9 cellular contexts compared by ENCODE assay signal in the genomic region with DNA sequence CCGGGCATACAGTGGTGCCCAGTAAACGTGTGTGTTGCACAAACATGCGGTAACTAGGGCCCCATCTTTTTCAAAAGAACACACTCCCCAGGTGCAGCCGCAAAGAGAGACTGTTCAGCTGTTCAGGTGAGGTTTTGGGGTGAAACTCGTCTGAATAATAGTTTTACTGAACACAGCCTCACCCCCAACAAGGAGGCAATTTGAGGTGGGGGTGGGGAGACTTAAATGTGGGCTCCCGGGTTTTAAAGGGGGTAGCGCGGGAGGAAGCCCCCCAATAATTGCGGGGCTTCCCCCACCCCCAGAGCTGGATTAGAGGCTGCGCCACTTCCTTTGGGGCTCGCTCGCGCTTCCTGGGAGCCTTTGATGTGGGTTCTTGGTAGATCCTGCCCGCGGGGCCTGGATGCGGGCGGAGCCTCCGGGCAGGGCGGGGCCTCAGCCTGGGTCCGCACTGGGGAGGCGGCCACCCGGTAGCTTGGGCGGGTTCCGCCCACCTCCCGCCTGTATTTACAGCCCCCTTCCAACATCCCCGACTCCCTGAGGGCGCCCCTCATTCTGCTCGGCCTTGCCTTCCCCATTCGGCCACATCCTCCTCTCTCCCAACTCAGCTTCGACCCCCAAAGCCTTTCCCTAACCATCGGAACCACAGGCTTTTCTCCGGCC. TPM values are rescaled to one million over a fixed set of nuclear protein-coding genes. Genes with fewer than 3 reads are reported as not detected.
DNase-seq lines count a peak whose midpoint lies in the region; ATAC-seq and TF ChIP-seq lines count a peak whose summit lies in the region.
"Had no signal": no experiment of that assay in that cellular context is flagged by ENCODE, and none has a peak within 500 bp of the region (broad histone marks: within the 10 kb centered on the region; RNA-seq: fewer than 3 reads in every experiment).

No MANE protein-coding gene starts in this region.

- peaks cover 70% of the 10 kb centered on the region for H3K4me1 ChIP-seq in Panc1 (ENCODE audit: control insufficient read depth, insufficient read depth, low read length)
- H3K4me1 ChIP-seq in spleen = peaks cover 0 to 43% (median 23%) of the 10 kb centered on the region in 6 donors

- H3K9me3 ChIP-seq in Panc1 (ENCODE audit: control insufficient read depth, insufficient read depth, low read depth, low read length) (no peaks in the 10 kb centered on the region), spleen (no peaks in the 10 kb centered on the region)
- H3K9me3 ChIP-seq: suprapubic skin had no signal

- intact Hi-C loops in Panc1 (cut with micrococcal nuclease; ENCODE audit: unreplicated experiment) = no loop called here
- intact Hi-C loops in spleen (cut with DNase I; ENCODE audit: low total_unique reads) = no loop called here

- H3K4me1 Mint-ChIP-seq in activated T-cell treated with anti-CD3 and anti-CD28 coated beads, Interleukin-2, amount 50 U/mL, for 4 hours (ENCODE audit: low read depth) = peaks cover 59% of the 10 kb centered on the region

- POLR2A ChIA-PET in Panc1 (lab: Charles Lee) = interaction anchor here (0.6 to 1.0 kb wide), 3 partner anchors 8 to 15 kb away, joined by 3 to 5 read pairs (median 3); no protein-coding TSS in a partner anchor

- BruUV-seq in Panc1 (replicated peaks; lab: Mats Ljungman, UMichigan) = no TSS peak

- peak overlapping the region; percentile 8 to 45 for H3K4me3 ChIP-seq in Panc1 (ENCODE audit: low read depth in 2 of 2, low read length in 2 of 2)
- H3K4me3 ChIP-seq in spleen = peak overlapping the region in 1 of 8 donors; percentile 46
- H3K4me3 ChIP-seq: suprapubic skin had no signal

- H3K27me3 Mint-ChIP-seq in activated T-cell treated with anti-CD3 and anti-CD28 coated beads, Interleukin-2, amount 50 U/mL, for 4 hours (ENCODE audit: low read depth) = no peaks in the 10 kb centered on the region

- no peak for TF ChIP-seq POLR2A in spleen (IDR thresholded peaks at IDR 0.05)

- CTCF ChIA-PET in Panc1 (lab: Charles Lee) = interaction anchor here (0.7 kb wide), 1 partner anchor 73 kb away, joined by 12 read pairs; no protein-coding TSS in a partner anchor

- peak; percentile 65 for ATAC-seq in Panc1
- ATAC-seq in activated T-cell treated with anti-CD3 and anti-CD28 coated beads, Interleukin-2, amount 50 U/mL, for 4 hours = peak; percentile 46 to 56

- TF ChIP-seq CTCF in Panc1 (IDR thresholded peaks at IDR 0.05) = no peak
- no peak for TF ChIP-seq CTCF in spleen (IDR thresholded peaks at IDR 0.05 in 8 of 11, conservative IDR thresholded peaks at IDR 0.05 in 3 of 11)

- in situ Hi-C loops in Panc1 (cut with HindIII; ENCODE audit: low pct_unique_long_range_greater_than_20kb, low sequenced_read_pairs) = no loop called here

- 21 to 37% (median 23%) methylated on average over 32 of the region's 32 CpGs for WGBS in spleen, 5 donors

- H3K36me3 Mint-ChIP-seq in activated T-cell treated with anti-CD3 and anti-CD28 coated beads, Interleukin-2, amount 50 U/mL, for 4 hours (ENCODE audit: insufficient read depth) = no peaks in the 10 kb centered on the region

- no peak for DNase-seq in Panc1 (ENCODE audit: low read depth, low spot score)
- DNase-seq in activated T-cell treated with anti-CD3 and anti-CD28 coated beads, Interleukin-2, amount 50 U/mL, for 4 hours = peak; percentile 37
- DNase-seq in left kidney (ENCODE audit: low read depth, low spot score) = peak; percentile 77
- DNase-seq in stimulated activated CD8-positive, alpha-beta memory T cell treated with anti-CD3 and anti-CD28 coated beads, Interleukin-2, amount 100 ng/mL, for 48 hours (ENCODE audit: low read depth in 2 of 2) = peak; percentile 37 to 38
- no peak for DNase-seq in NCI-H1417 (lab: John Stamatoyannopoulos, UW)
- DNase-seq in spleen = no peak
- no peak for DNase-seq in DMS53 (lab: John Stamatoyannopoulos, UW)
- no peak for DNase-seq in GM03348 (ENCODE audit: low spot score)

- H3K36me3 ChIP-seq in Panc1 (ENCODE audit: control insufficient read depth, insufficient read depth, low read length) (no peaks in the 10 kb centered on the region), spleen (no peaks in the 10 kb centered on the region)
- H3K36me3 ChIP-seq: suprapubic skin had no signal

- H3K4me3 Mint-ChIP-seq in activated T-cell treated with anti-CD3 and anti-CD28 coated beads, Interleukin-2, amount 50 U/mL, for 4 hours = peak overlapping the region; percentile 39

- H3K27ac ChIP-seq in Panc1 (ENCODE audit: low read length) (peak overlapping the region; percentile 62), spleen (peak overlapping the region in 3 of 8 donors; percentile 0 to 18 (median 8))
- H3K27ac ChIP-seq: suprapubic skin had no signal

- H3K9me3 Mint-ChIP-seq in activated T-cell treated with anti-CD3 and anti-CD28 coated beads, Interleukin-2, amount 50 U/mL, for 4 hours = no peaks in the 10 kb centered on the region

- H3K27me3 ChIP-seq in Panc1 (ENCODE audit: control insufficient read depth, insufficient read depth, low read length) (no peaks in the 10 kb centered on the region), spleen (replicated peaks in 1 of 7) (peaks cover 0 to 13% (median 0%) of the 10 kb centered on the region in 7 donors)
- H3K27me3 ChIP-seq: suprapubic skin had no signal

RNA-seq across cellular contexts. Expression of a gene that starts 6.4 kb away (rescaled TPM):
- total RNA-seq in Panc1 (2021; ENCODE audit: unreplicated experiment) (263 TPM), spleen (10 to 100 TPM; 10.6 to 35.7 (median 17.1) TPM)
- 254 TPM for polyA plus RNA-seq in Panc1 (2012; ENCODE audit: insufficient read length)
- under 1 TPM; 0.29 to 0.35 (median 0.33) TPM for total RNA-seq in activated T-cell treated with anti-CD3 and anti-CD28 coated beads, Interleukin-2, amount 50 U/mL, for 4 hours
- 1 to 10 TPM; 2.0 to 7.4 (median 2.6) TPM for polyA plus RNA-seq in spleen

RNA-seq across cellular contexts. Expression of a gene that starts 50.2 kb away (rescaled TPM):
- total RNA-seq in Panc1 (2021; ENCODE audit: unreplicated experiment) (21.6 TPM), spleen (10 to 100 TPM in 1 of 7 donors, 1 to 10 TPM in 6; 3.5 to 12.9 (median 8.0) TPM)
- polyA plus RNA-seq in Panc1 (2012; ENCODE audit: insufficient read length) = 29.2 TPM
- total RNA-seq in activated T-cell treated with anti-CD3 and anti-CD28 coated beads, Interleukin-2, amount 50 U/mL, for 4 hours = 10 to 100 TPM; 10.6 to 16.6 (median 11.1) TPM
- 1 to 10 TPM; 4.8 to 7.7 (median 6.4) TPM for polyA plus RNA-seq in spleen

Comparison
In these comparisons a context has a peak if more than half of its experiments do, and no peak if none do; other contexts are left out.
1. DNase-seq: peak in activated T-cell treated with anti-CD3 and anti-CD28 coated beads, Interleukin-2, amount 50 U/mL, for 4 hours (single experiment), left kidney (single experiment) and stimulated activated CD8-positive, alpha-beta memory T cell treated with anti-CD3 and anti-CD28 coated beads, Interleukin-2, amount 100 ng/mL, for 48 hours (2 of 2); none in Panc1 (single experiment), NCI-H1417 (0 of 3), spleen (single experiment), DMS53 (single experiment) and GM03348 (single experiment).
2. RNA of a gene that starts 6.4 kb away (total RNA-seq): 263 TPM in Panc1 (single experiment) and 10.6 to 35.7 TPM in spleen; 0.29 to 0.35 TPM in activated T-cell treated with anti-CD3 and anti-CD28 coated beads, Interleukin-2, amount 50 U/mL, for 4 hours; every median in the first group is over 4 times any median in the second.